Comparison of ENCODE assay signal across 1 cellular context in the genomic region with DNA sequence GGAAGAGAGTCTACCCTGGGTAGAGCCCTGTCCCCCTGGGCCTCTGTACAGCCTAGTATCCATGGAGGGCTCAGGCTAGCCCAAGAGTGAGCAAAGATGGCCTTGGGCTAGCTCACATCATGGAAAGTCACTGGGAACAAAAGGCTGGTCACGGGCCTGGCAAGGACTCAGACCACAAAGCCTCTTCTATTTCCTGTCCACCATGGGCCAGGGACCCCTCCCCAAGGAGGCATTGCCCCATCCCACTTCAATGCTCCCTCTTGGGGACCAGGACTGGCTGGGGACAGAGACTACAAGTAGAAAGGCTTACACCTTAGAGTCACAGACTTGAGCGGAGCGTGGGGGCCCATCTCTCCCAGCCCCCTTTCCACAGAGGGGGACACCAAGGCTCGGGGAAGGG.
TF ChIP-seq lines count a peak whose summit lies in the region.

No MANE protein-coding gene starts in this region.

TF ChIP-seq in K562, 482 proteins besides CTCF, POLR2A, EP300 and RAD21:
- TF ChIP-seq HNRNPK (IDR thresholded peaks at IDR 0.05; ENCODE audit: low read depth, low read length, poor library complexity, severe bottlenecking) (no peak), ZKSCAN3 (CRISPR knock-in tag; IDR thresholded peaks at IDR 0.05) (peak; percentile 65)
